Comparison of ENCODE assay signal across 11 cellular contexts in genomic region chr2:106161938-106162814, GRCh38. TPM values are rescaled to one million over a fixed set of nuclear protein-coding genes. Genes with fewer than 3 reads are reported as not detected.
DNase-seq lines count a peak whose midpoint lies in the region; ATAC-seq and TF ChIP-seq lines count a peak whose summit lies in the region.
"Had no signal": no experiment of that assay in that cellular context is flagged by ENCODE, and none has a peak within 500 bp of the region (broad histone marks: within the 10 kb centered on the region; RNA-seq: fewer than 3 reads in every experiment).

No MANE protein-coding gene starts in this region.

- H3K4me1 ChIP-seq in BLaER1 treated with 17β-estradiol and CSF1 and Interleukin-3, amounts not matched to agents 10 nM and 100 nM: peaks cover 58 to 100% (median 95%) of the 10 kb centered on the region in 10 experiments
- peaks cover 7% of the 10 kb centered on the region for H3K4me1 ChIP-seq in mammary epithelial cell (ENCODE audit: insufficient read depth, low read length)

- CTCF ChIA-PET in mammary epithelial cell (lab: Charles Lee; ENCODE audit: low non-redundant PET): no interaction called here

- intact Hi-C loops in mammary epithelial cell (cut with micrococcal nuclease): no loop called here

- H3K4me2 ChIP-seq in BLaER1 treated with 17β-estradiol and CSF1 and Interleukin-3, amounts not matched to agents 10 nM and 100 nM: peak overlapping the region; percentile 81 to 96 (median 89)
- H3K4me2 ChIP-seq in mammary epithelial cell (ENCODE audit: insufficient read depth, low read depth, low read length): no peak overlapping the region

- H3K27ac ChIP-seq in BLaER1 treated with 17β-estradiol and CSF1 and Interleukin-3, amounts not matched to agents 10 nM and 100 nM: peak overlapping the region in 9 of 11 experiments; percentile 59 to 87 (median 81); a peak in 17 of 22 replicates
- no peak overlapping the region for H3K27ac ChIP-seq in mammary epithelial cell (ENCODE audit: insufficient read depth, low read depth, low read length)

- H3K27me3 ChIP-seq in BLaER1 treated with 17β-estradiol and CSF1 and Interleukin-3, amounts not matched to agents 10 nM and 100 nM: no peaks in the 10 kb centered on the region
- no peaks in the 10 kb centered on the region for H3K27me3 ChIP-seq in mammary epithelial cell (ENCODE audit: insufficient read depth, low read length)

- peaks cover 8 to 46% (median 32%) of the 10 kb centered on the region in 11 experiments; a peak in 20 of 22 replicates for H3K36me3 ChIP-seq in BLaER1 treated with 17β-estradiol and CSF1 and Interleukin-3, amounts not matched to agents 10 nM and 100 nM
- peaks cover 8% of the 10 kb centered on the region for H3K36me3 ChIP-seq in mammary epithelial cell (ENCODE audit: insufficient read depth, low read length)

- WGBS in mammary epithelial cell (ENCODE audit: low coverage, missing lambda C conversion rate): over 99% methylated on average over 11 of the region's 11 CpGs

- no peak for TF ChIP-seq CTCF in mammary epithelial cell (conservative IDR thresholded peaks at IDR 0.05 in 1 of 2, IDR thresholded peaks at IDR 0.05 in 1 of 2; ENCODE audit: extremely low read depth in 1 of 2, insufficient read depth in 1 of 2, low read depth in 1 of 2, low read length in 2 of 2)

- no TSS peak for BruUV-seq in mammary epithelial cell (replicated peaks; lab: Mats Ljungman, UMichigan)

- no peak for ATAC-seq in HG03135 (IDR thresholded peaks at IDR 0.05; ENCODE audit: unreplicated experiment)

- no peak overlapping the region for H2AFZ ChIP-seq in mammary epithelial cell (ENCODE audit: low read depth, low read length)

- DNase-seq in HPDE6-E6E7 (ENCODE audit: extremely low spot score) (peak; percentile 70), mammary epithelial cell (peak; percentile 21), mucosa of gallbladder (ENCODE audit: low spot score) (peak; percentile 67), NCI-H1436 (lab: John Stamatoyannopoulos, UW) (no peak), NOMO-1 treated with dmso at 0.1 percent for 144 hours (lab: John Stamatoyannopoulos, UW; ENCODE audit: unreplicated experiment) (no peak)
- no peak for DNase-seq in activated CD8-positive, alpha-beta memory T cell treated with anti-CD3 and anti-CD28 coated beads, Interleukin-2, amount 50 U/mL, for 4 hours
- DNase-seq: activated CD4-positive, alpha-beta T cell treated with anti-CD3 and anti-CD28 coated beads, Interleukin-2, amount 50 U/mL, for 48 hours; cortex of kidney had no signal

- in situ Hi-C loops in mammary epithelial cell (cut with MboI; ENCODE audit: low sequenced_read_pairs in 2 of 2): no loop called here

- H3K4me3 ChIP-seq in BLaER1 treated with 17β-estradiol and CSF1 and Interleukin-3, amounts not matched to agents 10 nM and 100 nM: peak overlapping the region in 1 of 10 experiments; percentile 61; a peak in 2 of 20 replicates
- H3K4me3 ChIP-seq in mammary epithelial cell (replicated peaks in 1 of 3; ENCODE audit: insufficient read depth in 1 of 3, low read depth in 2 of 3, low read length in 3 of 3): no peak overlapping the region
- H3K4me3 ChIP-seq: skin epidermis had no signal

- peaks cover 0 to 51% (median 26%) of the 10 kb centered on the region in 11 experiments; a peak in 13 of 22 replicates for H4K20me1 ChIP-seq in BLaER1 treated with 17β-estradiol and CSF1 and Interleukin-3, amounts not matched to agents 10 nM and 100 nM
- H4K20me1 ChIP-seq in mammary epithelial cell (ENCODE audit: insufficient read depth, low read length): no peaks in the 10 kb centered on the region

- peaks cover 22% of the 10 kb centered on the region for H3K79me2 ChIP-seq in mammary epithelial cell (ENCODE audit: insufficient read depth, low read length)

- peaks cover 0 to 7% (median 6%) of the 10 kb centered on the region in 11 experiments; a peak in 13 of 22 replicates for H3K9me3 ChIP-seq in BLaER1 treated with 17β-estradiol and CSF1 and Interleukin-3, amounts not matched to agents 10 nM and 100 nM (replicated peaks in 1 of 11)
- H3K9me3 ChIP-seq in mammary epithelial cell (replicated peaks; ENCODE audit: insufficient read depth, low read length): no peaks in the 10 kb centered on the region

- peak overlapping the region in 7 of 11 experiments; percentile 40 to 78 (median 77); a peak in 13 of 22 replicates for H3K9ac ChIP-seq in BLaER1 treated with 17β-estradiol and CSF1 and Interleukin-3, amounts not matched to agents 10 nM and 100 nM
- H3K9ac ChIP-seq in mammary epithelial cell (ENCODE audit: insufficient read depth, low read length): no peak overlapping the region

- dilution Hi-C loops in mammary epithelial cell (cut with HindIII; ENCODE audit: low sequenced_read_pairs): loop anchor here (5.0 kb wide), 1 partner anchor 50 kb away; no protein-coding TSS in a partner anchor

RNA-seq across cellular contexts. Expression of gene UXS1, which starts 31.9 kb away (rescaled TPM):
- total RNA-seq in mammary epithelial cell (10 to 100 TPM; 43.8 to 65.3 TPM), mucosa of gallbladder (45.8 TPM)
- polyA plus RNA-seq in mammary epithelial cell: 66.7 TPM
- polyA minus RNA-seq in mammary epithelial cell: 38.4 TPM

Comparison
In these comparisons a context has a peak if more than half of its experiments do, and no peak if none do; other contexts are left out.
1. DNase-seq: peak in HPDE6-E6E7 (single experiment), mammary epithelial cell (single experiment) and mucosa of gallbladder (single experiment); none in NCI-H1436 (single experiment), activated CD8-positive, alpha-beta memory T cell treated with anti-CD3 and anti-CD28 coated beads, Interleukin-2, amount 50 U/mL, for 4 hours (single experiment) and NOMO-1 treated with dmso at 0.1 percent for 144 hours (single experiment).